Comparison of ENCODE assay signal across 38 cellular contexts in genomic region chr13:60174113-60174512, GRCh38.
"Had no signal": no experiment of that assay in that cellular context is flagged by ENCODE, and none has a peak within 500 bp of the region (broad histone marks: within the 10 kb centered on the region; RNA-seq: fewer than 3 reads in every experiment).

No MANE protein-coding gene starts in this region.

- H3K4me1 ChIP-seq: ascending aorta had no signal

- H3K36me3 Mint-ChIP-seq: activated CD8-positive, alpha-beta memory T cell treated with anti-CD3 and anti-CD28 coated beads, Interleukin-2, amount 10 ng/mL, durations not matched to agents 7 days and 5 days; activated naive CD4-positive, alpha-beta T cell treated with anti-CD3 and anti-CD28 coated beads, Interleukin-2, amount 10 ng/mL, durations not matched to agents 7 days and 5 days; activated naive CD4-positive, alpha-beta T cell treated with anti-CD3 and anti-CD28 coated beads, Interleukin-2, amount 50 U/mL, for 24 hours; activated naive CD8-positive, alpha-beta T cell; activated naive CD8-positive, alpha-beta T cell treated with anti-CD3 and anti-CD28 coated beads, Interleukin-2, amount 10 ng/mL, durations not matched to agents 7 days and 5 days; brain had no signal

- H3K4me3 Mint-ChIP-seq: activated CD4-positive, alpha-beta memory T cell treated with anti-CD3 and anti-CD28 coated beads, Interleukin-2, amount 10 ng/mL, durations not matched to agents 7 days and 5 days; activated CD4-positive, alpha-beta T cell treated with anti-CD3 and anti-CD28 coated beads for 36 hours; activated CD4-positive, alpha-beta T cell treated with anti-CD3 and anti-CD28 coated beads, Interleukin-2, amount 10 ng/mL, durations not matched to agents 7 days and 5 days; activated CD8-positive, alpha-beta memory T cell treated with anti-CD3 and anti-CD28 coated beads, Interleukin-2, amount 10 ng/mL, durations not matched to agents 7 days and 5 days; activated CD8-positive, alpha-beta T cell treated with anti-CD3 and anti-CD28 coated beads, Interleukin-2, amount 10 ng/mL, durations not matched to agents 7 days and 5 days; activated naive CD4-positive, alpha-beta T cell treated with anti-CD3 and anti-CD28 coated beads, Interleukin-2, amount 10 ng/mL, durations not matched to agents 7 days and 5 days; activated naive CD4-positive, alpha-beta T cell treated with anti-CD3 and anti-CD28 coated beads, Interleukin-2, amount 50 U/mL, for 24 hours; activated naive CD8-positive, alpha-beta T cell; activated naive CD8-positive, alpha-beta T cell treated with anti-CD3 and anti-CD28 coated beads, Interleukin-2, amount 10 ng/mL, durations not matched to agents 7 days and 5 days; activated naive CD8-positive, alpha-beta T cell treated with anti-CD3 and anti-CD28 coated beads, Interleukin-2, amount 50 U/mL, for 24 hours; activated T-cell treated with anti-CD3 and anti-CD28 coated beads, Interleukin-2, amount 50 U/mL, for 24 hours; brain; central memory CD8-positive, alpha-beta T cell; T-helper 1 cell treated with Interleukin-12 subunit alpha and Interleukin-12 subunit beta and Interleukin-4 antibody, amounts not matched to agents 30 μg/mL and 1 μg/mL, for 36 hours; T-helper 2 cell treated with Interferon-gamma antibody and Interleukin-4, amounts not matched to agents 5 μg/mL and 100 μg/mL, for 36 hours had no signal

- H3K27me3 ChIP-seq: ascending aorta, cardiac muscle cell had no signal

- H3K9me3 ChIP-seq: ascending aorta had no signal

- H3K36me3 ChIP-seq: ascending aorta, cardiac muscle cell had no signal

- FAIRE-seq: bronchial epithelial cell, TTC549 had no signal

- H3K27ac ChIP-seq: ascending aorta, cardiac muscle cell, VCaP had no signal

- DNase-seq: activated CD4-positive, alpha-beta memory T cell treated with anti-CD3 and anti-CD28 coated beads, Interleukin-2, amount 10 ng/mL, durations not matched to agents 7 days and 5 days; activated CD4-positive, alpha-beta T cell treated with anti-CD3 and anti-CD28 coated beads for 1 hour; activated CD4-positive, alpha-beta T cell treated with anti-CD3 and anti-CD28 coated beads for 36 hours; activated CD4-positive, alpha-beta T cell treated with anti-CD3 and anti-CD28 coated beads for 48 hours; activated CD4-positive, alpha-beta T cell treated with anti-CD3 and anti-CD28 coated beads, Interleukin-2, amount 10 ng/mL, durations not matched to agents 7 days and 5 days; activated CD4-positive, alpha-beta T cell treated with anti-CD3 and anti-CD28 coated beads, Interleukin-2, amount 50 U/mL, for 48 hours; activated CD4-positive, CD25-positive, alpha-beta regulatory T cell; activated CD8-positive, alpha-beta memory T cell treated with anti-CD3 and anti-CD28 coated beads for 24 hours; activated CD8-positive, alpha-beta memory T cell treated with anti-CD3 and anti-CD28 coated beads, Interleukin-2, amount 10 ng/mL, durations not matched to agents 7 days and 5 days; activated CD8-positive, alpha-beta memory T cell treated with anti-CD3 and anti-CD28 coated beads, Interleukin-2, amount 50 U/mL, for 48 hours; activated CD8-positive, alpha-beta T cell treated with anti-CD3 and anti-CD28 coated beads, Interleukin-2, amount 10 ng/mL, durations not matched to agents 7 days and 5 days; activated effector memory CD4-positive, alpha-beta T cell treated with Interleukin-2 at 50 U/mL for 16 hours; activated gamma-delta T cell; activated naive CD4-positive, alpha-beta T cell treated with anti-CD3 and anti-CD28 coated beads, Interleukin-2, amount 10 ng/mL, durations not matched to agents 7 days and 5 days; activated naive CD4-positive, alpha-beta T cell treated with Interleukin-2 at 50 U/mL for 16 hours; activated naive CD8-positive, alpha-beta T cell treated with anti-CD3 and anti-CD28 coated beads, Interleukin-2, amount 10 ng/mL, durations not matched to agents 7 days and 5 days; activated naive CD8-positive, alpha-beta T cell treated with anti-CD3 and anti-CD28 coated beads, Interleukin-2, amount 50 U/mL, for 24 hours; activated T-cell treated with anti-CD3 and anti-CD28 coated beads, Interleukin-2, amount 50 U/mL, for 24 hours; activated T-cell treated with anti-CD3 and anti-CD28 coated beads, Interleukin-2, amount 50 U/mL, for 48 hours; amygdala; anterior cingulate cortex; caudate nucleus; T-helper 1 cell; T-helper 2 cell; T-helper 9 cell had no signal

- ATAC-seq: activated CD4-positive, alpha-beta T cell treated with anti-CD3 and anti-CD28 coated beads for 36 hours; activated CD4-positive, CD25-positive, alpha-beta regulatory T cell treated with anti-CD3 and anti-CD28 coated beads, Interleukin-2, amount 50 U/mL, for 24 hours; activated CD8-positive, alpha-beta memory T cell treated with anti-CD3 and anti-CD28 coated beads, Interleukin-2, amount 10 ng/mL, durations not matched to agents 7 days and 5 days; activated CD8-positive, alpha-beta T cell treated with anti-CD3 and anti-CD28 coated beads, Interleukin-2, amount 10 ng/mL, durations not matched to agents 7 days and 5 days; activated naive CD8-positive, alpha-beta T cell treated with anti-CD3 and anti-CD28 coated beads, Interleukin-2, amount 50 U/mL, for 24 hours had no signal

- H3K27ac Mint-ChIP-seq: activated CD4-positive, alpha-beta memory T cell treated with anti-CD3 and anti-CD28 coated beads, Interleukin-2, amount 10 ng/mL, durations not matched to agents 7 days and 5 days; activated CD4-positive, alpha-beta T cell treated with anti-CD3 and anti-CD28 coated beads for 36 hours; activated CD4-positive, alpha-beta T cell treated with anti-CD3 and anti-CD28 coated beads, Interleukin-2, amount 10 ng/mL, durations not matched to agents 7 days and 5 days; activated CD8-positive, alpha-beta memory T cell treated with anti-CD3 and anti-CD28 coated beads, Interleukin-2, amount 10 ng/mL, durations not matched to agents 7 days and 5 days; activated CD8-positive, alpha-beta T cell treated with anti-CD3 and anti-CD28 coated beads, Interleukin-2, amount 10 ng/mL, durations not matched to agents 7 days and 5 days; activated naive CD4-positive, alpha-beta T cell treated with anti-CD3 and anti-CD28 coated beads, Interleukin-2, amount 10 ng/mL, durations not matched to agents 7 days and 5 days; activated naive CD4-positive, alpha-beta T cell treated with anti-CD3 and anti-CD28 coated beads, Interleukin-2, amount 50 U/mL, for 24 hours; activated naive CD8-positive, alpha-beta T cell; activated naive CD8-positive, alpha-beta T cell treated with anti-CD3 and anti-CD28 coated beads, Interleukin-2, amount 10 ng/mL, durations not matched to agents 7 days and 5 days; activated naive CD8-positive, alpha-beta T cell treated with anti-CD3 and anti-CD28 coated beads, Interleukin-2, amount 50 U/mL, for 24 hours; activated T-cell treated with anti-CD3 and anti-CD28 coated beads, Interleukin-2, amount 50 U/mL, for 24 hours; activated T-helper 2 cell treated with anti-CD3 and anti-CD28 coated beads, Interferon-gamma antibody, Interleukin-2, Interleukin-4, amounts not matched to agents 10 μg/mL and 5 μg/mL and 100 μg/mL, durations not matched to agents 14 hours and 24 hours and 36 hours; brain; T-helper 1 cell treated with Interleukin-12 subunit alpha and Interleukin-12 subunit beta and Interleukin-4 antibody, amounts not matched to agents 30 μg/mL and 1 μg/mL, for 36 hours; T-helper 2 cell treated with Interferon-gamma antibody and Interleukin-4, amounts not matched to agents 5 μg/mL and 100 μg/mL, for 36 hours had no signal

- H3K4me1 Mint-ChIP-seq: activated CD4-positive, alpha-beta memory T cell treated with anti-CD3 and anti-CD28 coated beads, Interleukin-2, amount 10 ng/mL, durations not matched to agents 7 days and 5 days; activated CD4-positive, alpha-beta T cell treated with anti-CD3 and anti-CD28 coated beads for 36 hours; activated CD4-positive, alpha-beta T cell treated with anti-CD3 and anti-CD28 coated beads, Interleukin-2, amount 10 ng/mL, durations not matched to agents 7 days and 5 days; activated CD8-positive, alpha-beta memory T cell treated with anti-CD3 and anti-CD28 coated beads, Interleukin-2, amount 10 ng/mL, durations not matched to agents 7 days and 5 days; activated naive CD4-positive, alpha-beta T cell treated with anti-CD3 and anti-CD28 coated beads, Interleukin-2, amount 10 ng/mL, durations not matched to agents 7 days and 5 days; activated naive CD4-positive, alpha-beta T cell treated with anti-CD3 and anti-CD28 coated beads, Interleukin-2, amount 50 U/mL, for 24 hours; activated naive CD8-positive, alpha-beta T cell treated with anti-CD3 and anti-CD28 coated beads, Interleukin-2, amount 10 ng/mL, durations not matched to agents 7 days and 5 days; activated naive CD8-positive, alpha-beta T cell treated with anti-CD3 and anti-CD28 coated beads, Interleukin-2, amount 50 U/mL, for 24 hours; brain; central memory CD8-positive, alpha-beta T cell had no signal

- H3K4me3 ChIP-seq: ascending aorta, cardiac muscle cell had no signal

- H3K9me3 Mint-ChIP-seq: activated CD4-positive, alpha-beta memory T cell treated with anti-CD3 and anti-CD28 coated beads, Interleukin-2, amount 10 ng/mL, durations not matched to agents 7 days and 5 days; activated CD4-positive, alpha-beta T cell treated with anti-CD3 and anti-CD28 coated beads, Interleukin-2, amount 10 ng/mL, durations not matched to agents 7 days and 5 days; activated naive CD4-positive, alpha-beta T cell treated with anti-CD3 and anti-CD28 coated beads, Interleukin-2, amount 10 ng/mL, durations not matched to agents 7 days and 5 days; activated naive CD4-positive, alpha-beta T cell treated with anti-CD3 and anti-CD28 coated beads, Interleukin-2, amount 50 U/mL, for 24 hours; activated naive CD8-positive, alpha-beta T cell treated with anti-CD3 and anti-CD28 coated beads, Interleukin-2, amount 10 ng/mL, durations not matched to agents 7 days and 5 days; activated naive CD8-positive, alpha-beta T cell treated with anti-CD3 and anti-CD28 coated beads, Interleukin-2, amount 50 U/mL, for 24 hours; activated T-cell treated with anti-CD3 and anti-CD28 coated beads, Interleukin-2, amount 50 U/mL, for 24 hours; activated T-helper 2 cell treated with anti-CD3 and anti-CD28 coated beads, Interferon-gamma antibody, Interleukin-2, Interleukin-4, amounts not matched to agents 10 μg/mL and 5 μg/mL and 100 μg/mL, durations not matched to agents 14 hours and 24 hours and 36 hours; brain; central memory CD8-positive, alpha-beta T cell; T-helper 1 cell treated with Interleukin-12 subunit alpha and Interleukin-12 subunit beta and Interleukin-4 antibody, amounts not matched to agents 30 μg/mL and 1 μg/mL, for 36 hours; T-helper 2 cell treated with Interferon-gamma antibody and Interleukin-4, amounts not matched to agents 5 μg/mL and 100 μg/mL, for 36 hours had no signal
